ENCODE assay signal across 17 cellular contexts in genomic region chr18:49494660-49495059, GRCh38. TPM values are rescaled to one million over a fixed set of nuclear protein-coding genes. Genes with fewer than 3 reads are reported as not detected.
DNase-seq lines count a peak whose midpoint lies in the region; TF ChIP-seq lines count a peak whose summit lies in the region.
"Had no signal": no experiment of that assay in that cellular context is flagged by ENCODE, and none has a peak within 500 bp of the region (broad histone marks: within the 10 kb centered on the region; RNA-seq: fewer than 3 reads in every experiment).

No MANE protein-coding gene starts in this region.

- WGBS in SK-N-SH (ENCODE audit: low lambda C conversion rate): 85% methylated on average over 2 of the region's 2 CpGs

- DNase-seq in GM03348 (ENCODE audit: low spot score) (peak; percentile 45), SK-N-SH (no peak), foreskin fibroblast (peak; percentile 26 to 57), type B pancreatic cell (ENCODE audit: extremely low spot score, unreplicated experiment) (no peak), 8988T (no peak)
- DNase-seq in CD4-positive, alpha-beta memory T cell: no peak
- no peak for DNase-seq in activated naive CD4-positive, alpha-beta T cell treated with anti-CD3 and anti-CD28 coated beads, Interleukin-2, amount 50 U/mL, for 16 hours
- DNase-seq: CD8-positive, alpha-beta memory T cell; DMS79 treated with DMSO at 0.1 percent for 48 hours; GOT3; KBM-7; NCI-H1417 treated with DMSO at 0.1 percent for 48 hours; NCI-H2029; NCI-H2171; NCI-H446 treated with DMSO at 0.1 percent for 48 hours; SJCRH30 had no signal

- CTCF ChIA-PET in SK-N-SH (lab: Yijun Ruan, JAX): no interaction called here
- CTCF ChIA-PET in CD4-positive, alpha-beta memory T cell (lab: Charles Lee; ENCODE audit: partially characterized antibody): no interaction called here

- peaks cover 47% of the 10 kb centered on the region for H3K4me1 Mint-ChIP-seq in type B pancreatic cell (ENCODE audit: unreplicated experiment)
- H3K4me1 Mint-ChIP-seq in CD4-positive, alpha-beta memory T cell: peaks cover 26 to 34% (median 29%) of the 10 kb centered on the region in 4 donors

- intact Hi-C loops in CD4-positive, alpha-beta memory T cell (cut with micrococcal nuclease): loop anchor here (5.0 to 10.0 kb wide), 2 partner anchors 542 to 1700 kb away; partner anchors contain the start of genes MEX3C and SMAD7

- peaks cover 37% of the 10 kb centered on the region for H3F3A ChIP-seq in SK-N-SH (replicated peaks; ENCODE audit: insufficient read depth)

- H3K4me3 Mint-ChIP-seq in type B pancreatic cell: no peak overlapping the region
- no peak overlapping the region for H3K4me3 Mint-ChIP-seq in CD4-positive, alpha-beta memory T cell
- H3K4me3 Mint-ChIP-seq: CD8-positive, alpha-beta memory T cell had no signal

- no peak for TF ChIP-seq EP300 in SK-N-SH (IDR thresholded peaks at IDR 0.05; ENCODE audit: borderline replicate concordance in 1 of 2, low read depth in 1 of 2, low read length in 1 of 2)

- H3K36me3 Mint-ChIP-seq in type B pancreatic cell: peaks cover 19% of the 10 kb centered on the region
- peaks cover 20 to 23% of the 10 kb centered on the region in 2 donors for H3K36me3 Mint-ChIP-seq in CD4-positive, alpha-beta memory T cell

- peak overlapping the region; percentile 71 for H3K27ac Mint-ChIP-seq in type B pancreatic cell
- H3K27ac Mint-ChIP-seq in CD4-positive, alpha-beta memory T cell: no peak overlapping the region

- no peak for TF ChIP-seq RAD21 in SK-N-SH (IDR thresholded peaks at IDR 0.05; ENCODE audit: low read length)

- H3K27me3 Mint-ChIP-seq in type B pancreatic cell: no peaks in the 10 kb centered on the region
- H3K27me3 Mint-ChIP-seq in CD4-positive, alpha-beta memory T cell: peaks cover 2 to 3% of the 10 kb centered on the region in 2 donors

- TF ChIP-seq CTCF in SK-N-SH (IDR thresholded peaks at IDR 0.05) (no peak), foreskin fibroblast (IDR thresholded peaks at IDR 0.05; ENCODE audit: low read depth, low read length) (no peak), type B pancreatic cell (conservative IDR thresholded peaks at IDR 0.05) (no peak)

- H3K9me3 Mint-ChIP-seq in type B pancreatic cell: no peaks in the 10 kb centered on the region
- no peaks in the 10 kb centered on the region for H3K9me3 Mint-ChIP-seq in CD4-positive, alpha-beta memory T cell

- peaks cover 15% of the 10 kb centered on the region for H4K20me1 ChIP-seq in SK-N-SH (ENCODE audit: insufficient read depth)

- H3K9me2 ChIP-seq in SK-N-SH: no peaks in the 10 kb centered on the region

- peaks cover 20 to 23% of the 10 kb centered on the region in 2 experiments for H3K36me3 ChIP-seq in SK-N-SH (replicated peaks in 1 of 2; ENCODE audit: control insufficient read depth in 1 of 2, insufficient read depth in 2 of 2, low read length in 1 of 2)
- peaks cover 15% of the 10 kb centered on the region for H3K36me3 ChIP-seq in CD4-positive, alpha-beta memory T cell (ENCODE audit: insufficient read depth, low read length)

- H3K27ac ChIP-seq in SK-N-SH (ENCODE audit: low read depth in 2 of 2, low read length in 1 of 2): peak overlapping the region; percentile 63 to 64
- H3K27ac ChIP-seq in CD4-positive, alpha-beta memory T cell (ENCODE audit: low read depth, low read length): no peak overlapping the region
- H3K27ac ChIP-seq: RWPE1, SJCRH30 had no signal

- peaks cover 24 to 26% of the 10 kb centered on the region in 2 experiments; a peak in 3 of 4 replicates for H3K4me1 ChIP-seq in SK-N-SH (ENCODE audit: control insufficient read depth in 1 of 2, insufficient read depth in 2 of 2, low read depth in 1 of 2, low read length in 1 of 2)
- H3K4me1 ChIP-seq in CD4-positive, alpha-beta memory T cell (ENCODE audit: insufficient read depth, low read length): peaks cover 26% of the 10 kb centered on the region

- POLR2A ChIA-PET in SK-N-SH (lab: Yijun Ruan, JAX): interaction anchor here (0.6 kb wide), 1 partner anchor 7 kb away, joined by 3 read pairs; the partner anchor contains the start of gene C18orf32
- POLR2A ChIA-PET in CD4-positive, alpha-beta memory T cell (lab: Charles Lee; ENCODE audit: partially characterized antibody): interaction anchor here (2.4 kb wide), 1 partner anchor 8 kb away, joined by 14 read pairs; the partner anchor contains the start of gene C18orf32

- no peak overlapping the region for H3K9ac ChIP-seq in SK-N-SH

- H3K4me2 ChIP-seq in SK-N-SH: 0 out of 2 replicates have a peak overlapping the region, but pooled peaks have one; percentile 17

- peaks cover 27% of the 10 kb centered on the region for H3K79me2 ChIP-seq in SK-N-SH (ENCODE audit: insufficient read depth)

- no peaks in the 10 kb centered on the region for H3K9me3 ChIP-seq in SK-N-SH
- no peaks in the 10 kb centered on the region for H3K9me3 ChIP-seq in CD4-positive, alpha-beta memory T cell (ENCODE audit: control insufficient read depth in 1 of 2, low read length in 2 of 2)
- H3K9me3 ChIP-seq: SJCRH30 had no signal

- peak overlapping the region; percentile 85 for H2AFZ ChIP-seq in SK-N-SH (ENCODE audit: low read depth)

- no peaks in the 10 kb centered on the region for H3K27me3 ChIP-seq in SK-N-SH (ENCODE audit: insufficient read depth)
- H3K27me3 ChIP-seq in CD4-positive, alpha-beta memory T cell (ENCODE audit: insufficient read depth, low read length): no peaks in the 10 kb centered on the region
- H3K27me3 ChIP-seq: SJCRH30 had no signal

- no peak overlapping the region for H3K4me3 ChIP-seq in SK-N-SH (ENCODE audit: low read depth in 2 of 2, low read length in 1 of 2)
- H3K4me3 ChIP-seq in foreskin fibroblast (ENCODE audit: low read depth in 1 of 2, low read length in 2 of 2): no peak overlapping the region
- no peak overlapping the region for H3K4me3 ChIP-seq in CD4-positive, alpha-beta memory T cell (ENCODE audit: low read length in 2 of 2)

TF ChIP-seq in SK-N-SH, 30 proteins besides CTCF, POLR2A, EP300 and RAD21 (continues in another document):
- TF ChIP-seq MEF2A (IDR thresholded peaks at IDR 0.05; ENCODE audit: borderline replicate concordance, low read depth): no peak
- TF ChIP-seq MAX (IDR thresholded peaks at IDR 0.05; ENCODE audit: low read depth): no peak
- no peak for TF ChIP-seq SMC3 (IDR thresholded peaks at IDR 0.05; ENCODE audit: low read depth, low read length)
- no peak for TF ChIP-seq FOXJ3 (CRISPR knock-in tag; IDR thresholded peaks at IDR 0.05)
- peak; percentile 74 for TF ChIP-seq TCF12 (IDR thresholded peaks at IDR 0.05)
- TF ChIP-seq, protein P1, sequence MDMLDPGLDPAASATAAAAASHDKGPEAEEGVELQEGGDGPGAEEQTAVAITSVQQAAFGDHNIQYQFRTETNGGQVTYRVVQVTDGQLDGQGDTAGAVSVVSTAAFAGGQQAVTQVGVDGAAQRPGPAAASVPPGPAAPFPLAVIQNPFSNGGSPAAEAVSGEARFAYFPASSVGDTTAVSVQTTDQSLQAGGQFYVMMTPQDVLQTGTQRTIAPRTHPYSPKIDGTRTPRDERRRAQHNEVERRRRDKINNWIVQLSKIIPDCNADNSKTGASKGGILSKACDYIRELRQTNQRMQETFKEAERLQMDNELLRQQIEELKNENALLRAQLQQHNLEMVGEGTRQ (IDR thresholded peaks at IDR 0.05; ENCODE audit: borderline replicate concordance, low read depth, low read length): no peak
- no peak for TF ChIP-seq REST (IDR thresholded peaks at IDR 0.05; ENCODE audit: low read depth, low read length)

RNA-seq across cellular contexts. Expression of gene RPL17, which starts 2.4 kb away (rescaled TPM):
- polyA plus RNA-seq in SK-N-SH (2012; rRNA removed): 4,998 and 5,578 TPM in 2 replicates
- polyA plus RNA-seq in SK-N-SH (2012; cell fraction: cytosol; rRNA removed): 6,895 and 7,195 TPM in 2 replicates
- polyA plus RNA-seq in SK-N-SH (2012; cell fraction: nucleus; rRNA removed): 1,385 and 1,424 TPM in 2 replicates
- total RNA-seq in type B pancreatic cell (ENCODE audit: low replicate concordance): 2,087 and 2,300 TPM in 2 replicates
- 1,000 to 10,000 TPM; 2,362 to 2,566 TPM for total RNA-seq in CD4-positive, alpha-beta memory T cell
- polyA plus RNA-seq in CD4-positive, alpha-beta memory T cell: 1,000 to 10,000 TPM; 1,351 to 2,166 TPM

RNA-seq across cellular contexts. Expression of gene C18orf32, which starts 7.6 kb away (rescaled TPM):
- 28.7 and 29.4 TPM in 2 replicates for polyA plus RNA-seq in SK-N-SH (2012; rRNA removed)
- 43.1 and 57.0 TPM in 2 replicates for polyA plus RNA-seq in SK-N-SH (2012; cell fraction: cytosol; rRNA removed)
- polyA plus RNA-seq in SK-N-SH (2012; cell fraction: nucleus; rRNA removed): 11.1 and 11.5 TPM in 2 replicates
- total RNA-seq in type B pancreatic cell (ENCODE audit: low replicate concordance): 42.1 and 56.5 TPM in 2 replicates
- total RNA-seq in CD4-positive, alpha-beta memory T cell: 10 to 100 TPM; 48.7 to 55.3 TPM
- polyA plus RNA-seq in CD4-positive, alpha-beta memory T cell: 100 to 1,000 TPM in 1 of 2 donors, 10 to 100 TPM in 1; 83.7 to 138 TPM

RNA-seq across cellular contexts. Expression of gene DYM, which starts 34.2 kb away (rescaled TPM):
- 12.8 and 16.3 TPM in 2 replicates for polyA plus RNA-seq in SK-N-SH (2012; rRNA removed)
- polyA plus RNA-seq in SK-N-SH (2012; cell fraction: cytosol; rRNA removed): 13.9 and 14.9 TPM in 2 replicates
- polyA plus RNA-seq in SK-N-SH (2012; cell fraction: nucleus; rRNA removed): 9.5 and 10.5 TPM in 2 replicates
- 65.0 and 68.8 TPM in 2 replicates for total RNA-seq in type B pancreatic cell (ENCODE audit: low replicate concordance)
- 10 to 100 TPM; 63.7 to 66.9 TPM for total RNA-seq in CD4-positive, alpha-beta memory T cell
- polyA plus RNA-seq in CD4-positive, alpha-beta memory T cell: 10 to 100 TPM; 43.0 to 51.9 TPM

Comparison
In these comparisons a context has a peak if more than half of its experiments do, and no peak if none do; other contexts are left out.
1. DNase-seq: peak in GM03348 (single experiment) and foreskin fibroblast (2 of 2); none in SK-N-SH (single experiment), type B pancreatic cell (single experiment), CD4-positive, alpha-beta memory T cell (0 of 5), 8988T (single experiment) and activated naive CD4-positive, alpha-beta T cell treated with anti-CD3 and anti-CD28 coated beads, Interleukin-2, amount 50 U/mL, for 16 hours (single experiment).